Comparison of ENCODE assay signal across 35 cellular contexts in genomic region chr15:91723959-91724358, GRCh38.
A peak's percentile ranks its signal among the peaks of the same experiment; 100 is the strongest.
DNase-seq lines count a peak whose midpoint lies in the region; ATAC-seq, FAIRE-seq and TF ChIP-seq lines count a peak whose summit lies in the region.
"Had no signal": no experiment of that assay in that cellular context is flagged by ENCODE, and none has a peak within 500 bp of the region (broad histone marks: within the 10 kb centered on the region; RNA-seq: fewer than 3 reads in every experiment).

No MANE protein-coding gene starts in this region.

- no peak overlapping the region for H3K4ac ChIP-seq in neuronal stem cell (ENCODE audit: low read length)

- POLR2A ChIA-PET in HepG2 (lab: Yijun Ruan, JAX): no interaction called here

- no peak overlapping the region for H3K18ac ChIP-seq in neuronal stem cell (ENCODE audit: low read length)

- no peaks in the 10 kb centered on the region for H3K4me1 ChIP-seq in HepG2 (ENCODE audit: insufficient read depth, low read length)
- H3K4me1 ChIP-seq in right lobe of liver: no peaks in the 10 kb centered on the region
- H3K4me1 ChIP-seq in esophagus muscularis mucosa: no peaks in the 10 kb centered on the region
- no peaks in the 10 kb centered on the region for H3K4me1 ChIP-seq in neuronal stem cell (ENCODE audit: control insufficient read depth in 2 of 2, insufficient read depth in 1 of 2, low read depth in 1 of 2, low read length in 2 of 2)
- H3K4me1 ChIP-seq: A549, BE2C, Caco-2 had no signal

- DNase-seq in HepG2 (ENCODE audit: low spot score): no peak
- no peak for DNase-seq in right lobe of liver
- DNase-seq in esophagus muscularis mucosa (ENCODE audit: extremely low spot score): peak; percentile 77
- DNase-seq in neuronal stem cell (ENCODE audit: low spot score): no peak
- DNase-seq in activated naive CD4-positive, alpha-beta T cell treated with anti-CD3 and anti-CD28 coated beads for 36 hours: no peak
- DNase-seq in COLO668 (lab: John Stamatoyannopoulos, UW; ENCODE audit: unreplicated experiment): no peak
- DNase-seq: 8988T; ACHN; AML-193; BE2C; C1 segment of cervical spinal cord; Caco-2; Calu3; CD4-positive, alpha-beta memory T cell; CD4-positive, alpha-beta T cell; CD4-positive, CD25-positive, alpha-beta regulatory T cell; CD8-positive, alpha-beta memory T cell; CD8-positive, alpha-beta T cell; COR-L47; DMS 273 treated with DMSO at 0.1 percent for 48 hours; DMS153; DMS53; DMS79; DMS79 treated with DMSO at 0.1 percent for 48 hours; DND-41; EL had no signal

- TF ChIP-seq POLR2A in HepG2 (IDR thresholded peaks at IDR 0.05; ENCODE audit: insufficient read depth in 1 of 2, low read depth in 2 of 2, low read length in 2 of 2): no peak
- no peak for TF ChIP-seq POLR2A in right lobe of liver (IDR thresholded peaks at IDR 0.05)
- no peak for TF ChIP-seq POLR2A in esophagus muscularis mucosa (IDR thresholded peaks at IDR 0.05; ENCODE audit: low read depth)

- CTCF ChIA-PET in HepG2 (lab: Yijun Ruan, JAX; ENCODE audit: low intra/inter-chr PET ratio, low total read pairs): no interaction called here
- CTCF ChIA-PET in activated naive CD4-positive, alpha-beta T cell treated with anti-CD3 and anti-CD28 coated beads for 36 hours (lab: Charles Lee): no interaction called here

- no peak overlapping the region for H3K14ac ChIP-seq in neuronal stem cell (ENCODE audit: low read length)

- H4K91ac ChIP-seq in neuronal stem cell (ENCODE audit: low read depth, low read length, poor library complexity): peak overlapping the region; percentile 3

- no peak for FAIRE-seq in HepG2 (lab: Jason Lieb, UNC)
- FAIRE-seq: A204.1, A549, D721Med had no signal

- in situ Hi-C loops in HepG2 (cut with HindIII; ENCODE audit: extremely low pct_ligation_motif_present, low pct_unique_long_range_greater_than_20kb): no loop called here

- H3K4me1 Mint-ChIP-seq in activated naive CD4-positive, alpha-beta T cell treated with anti-CD3 and anti-CD28 coated beads for 36 hours (ENCODE audit: low read depth): no peaks in the 10 kb centered on the region
- H3K4me1 Mint-ChIP-seq: B cell; CD14-positive monocyte; CD4-positive, alpha-beta memory T cell; CD4-positive, CD25-positive, alpha-beta regulatory T cell; CD8-positive, alpha-beta memory T cell had no signal

- H2BK5ac ChIP-seq in neuronal stem cell (ENCODE audit: low read length): no peak overlapping the region

- peaks cover 4% of the 10 kb centered on the region for H3K27me3 Mint-ChIP-seq in activated naive CD4-positive, alpha-beta T cell treated with anti-CD3 and anti-CD28 coated beads for 36 hours (ENCODE audit: low read depth)
- H3K27me3 Mint-ChIP-seq: B cell had no signal

- no peaks in the 10 kb centered on the region for H3K79me1 ChIP-seq in neuronal stem cell (ENCODE audit: low read depth, low read length)

- intact Hi-C loops in HepG2 (cut with micrococcal nuclease; ENCODE audit: unreplicated experiment) (no loop called here), right lobe of liver (cut with DNase I) (no loop called here), esophagus muscularis mucosa (cut with DNase I) (no loop called here)
- intact Hi-C loops in activated naive CD4-positive, alpha-beta T cell treated with anti-CD3 and anti-CD28 coated beads for 36 hours (cut with micrococcal nuclease): no loop called here

- H3K36me3 ChIP-seq in HepG2 (replicated peaks in 1 of 2; ENCODE audit: control insufficient read depth in 1 of 2, insufficient read depth in 2 of 2, low read length in 2 of 2) (no peaks in the 10 kb centered on the region), right lobe of liver (no peaks in the 10 kb centered on the region), esophagus muscularis mucosa (no peaks in the 10 kb centered on the region), neuronal stem cell (replicated peaks in 1 of 2; ENCODE audit: control insufficient read depth in 2 of 2, insufficient read depth in 2 of 2, low read length in 2 of 2) (no peaks in the 10 kb centered on the region)
- H3K36me3 ChIP-seq: BE2C; BLaER1; BLaER1 treated with 17β-estradiol and CSF1 and Interleukin-3, amounts not matched to agents 10 nM and 100 nM had no signal

- no peak overlapping the region for H2BK12ac ChIP-seq in neuronal stem cell (ENCODE audit: low read length)

- TF ChIP-seq CTCF in HepG2 (CRISPR knock-in tag; IDR thresholded peaks at IDR 0.05) (no peak), right lobe of liver (IDR thresholded peaks at IDR 0.05) (no peak), esophagus muscularis mucosa (IDR thresholded peaks at IDR 0.05) (no peak)

- H2BK15ac ChIP-seq in neuronal stem cell (ENCODE audit: low read length): no peak overlapping the region

- H2BK120ac ChIP-seq in neuronal stem cell (ENCODE audit: low read depth, low read length): no peak overlapping the region

- no peak overlapping the region for H3K27ac Mint-ChIP-seq in activated naive CD4-positive, alpha-beta T cell treated with anti-CD3 and anti-CD28 coated beads for 36 hours
- H3K27ac Mint-ChIP-seq: B cell; CD14-positive monocyte; CD4-positive, alpha-beta memory T cell; CD4-positive, alpha-beta T cell; CD8-positive, alpha-beta T cell had no signal

- H2AK5ac ChIP-seq in neuronal stem cell (ENCODE audit: low read depth, low read length): no peak overlapping the region

- WGBS in HepG2 (ENCODE audit: low lambda C conversion rate): 4% methylated on average over 6 of the region's 6 CpGs
- WGBS in right lobe of liver (ENCODE audit: insufficient coverage, low coverage, low lambda C conversion rate, missing lambda C conversion rate): 73% methylated on average over 6 of the region's 6 CpGs
- 77% methylated on average over 6 of the region's 6 CpGs for WGBS in esophagus muscularis mucosa
- WGBS in neuronal stem cell (ENCODE audit: extremely low coverage in 2 of 2, insufficient read length in 2 of 2, insufficient replicate concordance in 1 of 2), 2 donors: 100% methylated on average over 2 of the region's 6 CpGs; no CpG with 5 or more reads in 1 of the 2 donors

- no peaks in the 10 kb centered on the region for H3K9me3 Mint-ChIP-seq in activated naive CD4-positive, alpha-beta T cell treated with anti-CD3 and anti-CD28 coated beads for 36 hours
- H3K9me3 Mint-ChIP-seq: CD4-positive, alpha-beta T cell; CD8-positive, alpha-beta memory T cell; CD8-positive, alpha-beta T cell had no signal

- H3K9ac ChIP-seq in HepG2 (ENCODE audit: insufficient read depth, low read depth, low read length): no peak overlapping the region
- H3K9ac ChIP-seq in neuronal stem cell (ENCODE audit: low read depth, low read length, poor library complexity): no peak overlapping the region
- H3K9ac ChIP-seq: BLaER1; BLaER1 treated with 17β-estradiol and CSF1 and Interleukin-3, amounts not matched to agents 10 nM and 100 nM had no signal

- H3K4me2 ChIP-seq in HepG2 (ENCODE audit: low read depth, low read length): no peak overlapping the region
- H3K4me2 ChIP-seq in neuronal stem cell (ENCODE audit: insufficient read depth, low read length, poor library complexity, severe bottlenecking): no peak overlapping the region
- H3K4me2 ChIP-seq: A549; BLaER1; BLaER1 treated with 17β-estradiol and CSF1 and Interleukin-3, amounts not matched to agents 10 nM and 100 nM had no signal

- no peak for TF ChIP-seq EP300 in HepG2 (IDR thresholded peaks at IDR 0.05; ENCODE audit: low read depth in 2 of 2, low read length in 2 of 2)
- no peak for TF ChIP-seq EP300 in HepG2 (CRISPR knock-in tag; IDR thresholded peaks at IDR 0.05; ENCODE audit: borderline replicate concordance)
- TF ChIP-seq EP300 in esophagus muscularis mucosa (IDR thresholded peaks at IDR 0.05): no peak

- BruUV-seq in HepG2 (replicated peaks; lab: Mats Ljungman, UMichigan): no TSS peak

- H3K27me3 ChIP-seq in HepG2 (ENCODE audit: control insufficient read depth in 1 of 2, insufficient read depth in 2 of 2, low read length in 2 of 2) (no peaks in the 10 kb centered on the region), right lobe of liver (no peaks in the 10 kb centered on the region), esophagus muscularis mucosa (peaks cover 0 to 4% (median 0%) of the 10 kb centered on the region in 4 donors), neuronal stem cell (ENCODE audit: control insufficient read depth in 3 of 3, insufficient read depth in 3 of 3, low read depth in 1 of 3, low read length in 3 of 3) (no peaks in the 10 kb centered on the region)
- H3K27me3 ChIP-seq: BE2C; BLaER1; BLaER1 treated with 17β-estradiol and CSF1 and Interleukin-3, amounts not matched to agents 10 nM and 100 nM had no signal

- H3K9me3 ChIP-seq in HepG2 (ENCODE audit: low read length) (no peaks in the 10 kb centered on the region), right lobe of liver (no peaks in the 10 kb centered on the region), esophagus muscularis mucosa (no peaks in the 10 kb centered on the region), neuronal stem cell (replicated peaks in 1 of 2; ENCODE audit: control insufficient read depth in 2 of 2, insufficient read depth in 1 of 2, low read depth in 1 of 2, low read length in 2 of 2) (no peaks in the 10 kb centered on the region)
- H3K9me3 ChIP-seq: A549; BE2C; BLaER1; BLaER1 treated with 17β-estradiol and CSF1 and Interleukin-3, amounts not matched to agents 10 nM and 100 nM; Caco-2 had no signal

- H3K4me3 Mint-ChIP-seq in activated naive CD4-positive, alpha-beta T cell treated with anti-CD3 and anti-CD28 coated beads for 36 hours: no peak overlapping the region
- H3K4me3 Mint-ChIP-seq: B cell; CD14-positive monocyte; CD4-positive, alpha-beta memory T cell; CD4-positive, alpha-beta T cell; CD4-positive, CD25-positive, alpha-beta regulatory T cell; CD8-positive, alpha-beta memory T cell; CD8-positive, alpha-beta T cell had no signal

- H3K23ac ChIP-seq in neuronal stem cell (ENCODE audit: low read depth, low read length, poor library complexity): no peak overlapping the region

- no peaks in the 10 kb centered on the region for H3K36me3 Mint-ChIP-seq in activated naive CD4-positive, alpha-beta T cell treated with anti-CD3 and anti-CD28 coated beads for 36 hours (ENCODE audit: low read depth)
- H3K36me3 Mint-ChIP-seq: CD14-positive monocyte; CD4-positive, alpha-beta memory T cell; CD4-positive, CD25-positive, alpha-beta regulatory T cell; CD8-positive, alpha-beta T cell had no signal

- no peaks in the 10 kb centered on the region for H4K20me1 ChIP-seq in HepG2 (ENCODE audit: insufficient read depth, low read length)
- H4K20me1 ChIP-seq: BLaER1; BLaER1 treated with 17β-estradiol and CSF1 and Interleukin-3, amounts not matched to agents 10 nM and 100 nM had no signal

- no peak overlapping the region for H3K4me3 ChIP-seq in HepG2 (replicated peaks in 1 of 3; ENCODE audit: insufficient read depth in 1 of 3, low read depth in 2 of 3, low read length in 3 of 3)
- H3K4me3 ChIP-seq in right lobe of liver: no peak overlapping the region
- no peak overlapping the region for H3K4me3 ChIP-seq in esophagus muscularis mucosa
- H3K4me3 ChIP-seq in neuronal stem cell (ENCODE audit: low read length in 2 of 2): no peak overlapping the region
- H3K4me3 ChIP-seq: A549; BLaER1; BLaER1 treated with 17β-estradiol and CSF1 and Interleukin-3, amounts not matched to agents 10 nM and 100 nM had no signal

- H3K79me2 ChIP-seq in HepG2 (ENCODE audit: insufficient read depth, low read length): no peaks in the 10 kb centered on the region

- TF ChIP-seq RAD21 in HepG2 (CRISPR knock-in tag; IDR thresholded peaks at IDR 0.05): no peak

- H3K27ac ChIP-seq in HepG2 (ENCODE audit: extremely low read length, insufficient read depth, low read length) (no peak overlapping the region), right lobe of liver (no peak overlapping the region), esophagus muscularis mucosa (replicated peaks in 1 of 4) (no peak overlapping the region), neuronal stem cell (replicated peaks; ENCODE audit: low read length) (no peak overlapping the region)
- H3K27ac ChIP-seq: 22Rv1; A549; BLaER1; BLaER1 treated with 17β-estradiol and CSF1 and Interleukin-3, amounts not matched to agents 10 nM and 100 nM; C4-2B had no signal

- no peak for ATAC-seq in HepG2
- no peak for ATAC-seq in right lobe of liver
- ATAC-seq: A549; CD8-positive, alpha-beta T cell had no signal

- no peak overlapping the region for H4K8ac ChIP-seq in neuronal stem cell (ENCODE audit: low read depth, low read length)

- H2AFZ ChIP-seq in HepG2 (ENCODE audit: low read length): no peak overlapping the region
- no peak overlapping the region for H2AFZ ChIP-seq in neuronal stem cell (ENCODE audit: low read length)
